In the genomic region with DNA sequence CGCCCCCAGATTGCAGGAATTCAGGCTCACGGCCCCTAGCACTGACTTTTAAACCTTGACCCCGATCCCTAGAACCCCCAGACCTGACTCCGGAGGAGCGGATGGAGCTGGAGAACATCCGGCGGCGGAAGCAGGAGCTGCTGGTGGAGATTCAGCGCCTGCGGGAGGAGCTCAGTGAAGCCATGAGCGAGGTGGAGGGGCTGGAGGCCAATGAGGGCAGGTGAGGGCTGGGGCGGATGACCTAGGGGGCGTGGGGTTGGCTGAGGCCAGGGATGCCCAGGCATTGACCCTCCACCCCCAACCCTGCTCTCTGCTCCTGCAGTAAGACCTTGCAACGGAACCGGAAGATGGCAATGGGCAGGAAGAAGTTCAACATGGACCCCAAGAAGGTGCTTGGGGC, we compare ENCODE assay signal across 9 cellular contexts. TPM values are rescaled to one million over a fixed set of nuclear protein-coding genes. Genes with fewer than 3 reads are reported as not detected.
DNase-seq lines count a peak whose midpoint lies in the region; ATAC-seq and TF ChIP-seq lines count a peak whose summit lies in the region.
"Had no signal": no experiment of that assay in that cellular context is flagged by ENCODE, and none has a peak within 500 bp of the region (broad histone marks: within the 10 kb centered on the region; RNA-seq: fewer than 3 reads in every experiment).

No MANE protein-coding gene starts in this region.

- H2AFZ ChIP-seq in OCI-LY3 (ENCODE audit: low read depth, low read length) = no peak overlapping the region

- peaks cover 9% of the 10 kb centered on the region for H3K79me2 ChIP-seq in OCI-LY3 (ENCODE audit: low read length)

- peak overlapping the region; percentile 92 for H3K4me2 ChIP-seq in OCI-LY3 (ENCODE audit: low read length)

- H4K20me1 ChIP-seq in OCI-LY3 (ENCODE audit: insufficient read depth, low read length) = peaks cover 6% of the 10 kb centered on the region; the same call in 1 of the 2 replicates

- peaks cover 14% of the 10 kb centered on the region for H3K36me3 Mint-ChIP-seq in CD4-positive, CD25-positive, alpha-beta regulatory T cell
- peaks cover 44% of the 10 kb centered on the region for H3K36me3 Mint-ChIP-seq in endodermal cell (ENCODE audit: low read depth)

- TF ChIP-seq CTCF in OCI-LY3 (IDR thresholded peaks at IDR 0.05; ENCODE audit: low read depth, low read length) (no peak), endodermal cell (conservative IDR thresholded peaks at IDR 0.05) (no peak), neutrophil (IDR thresholded peaks at IDR 0.05) (no peak)

- H3K4me1 ChIP-seq in CD4-positive, CD25-positive, alpha-beta regulatory T cell (ENCODE audit: control insufficient read depth, insufficient read depth, low read length, poor library complexity, severe bottlenecking) = peaks cover 19% of the 10 kb centered on the region
- H3K4me1 ChIP-seq in OCI-LY3 (ENCODE audit: low read length) = peaks cover 32% of the 10 kb centered on the region
- peaks cover 4% of the 10 kb centered on the region for H3K4me1 ChIP-seq in endodermal cell (ENCODE audit: control insufficient read depth, insufficient read depth, low read length)
- peaks cover 19 to 20% of the 10 kb centered on the region in 2 experiments for H3K4me1 ChIP-seq in neutrophil (ENCODE audit: control insufficient read depth in 1 of 2, insufficient read depth in 1 of 2, low read depth in 1 of 2, low read length in 1 of 2)

- peak overlapping the region; percentile 41 for H3K4me3 ChIP-seq in CD4-positive, CD25-positive, alpha-beta regulatory T cell (ENCODE audit: low read depth, low read length)
- peak overlapping the region; percentile 81 for H3K4me3 ChIP-seq in OCI-LY3 (ENCODE audit: low read length)
- peak overlapping the region; percentile 94 for H3K4me3 ChIP-seq in endodermal cell (ENCODE audit: low read length)
- H3K4me3 ChIP-seq in neutrophil (ENCODE audit: low read depth in 1 of 2, low read length in 1 of 2) = peak overlapping the region; percentile 77 to 98

- H3K4me1 Mint-ChIP-seq in CD4-positive, CD25-positive, alpha-beta regulatory T cell = peaks cover 0 to 40% (median 11%) of the 10 kb centered on the region in 4 donors
- H3K4me1 Mint-ChIP-seq in endodermal cell = no peaks in the 10 kb centered on the region

- no peak for ATAC-seq in CD4-positive, CD25-positive, alpha-beta regulatory T cell (ENCODE audit: low read depth in 2 of 2)

- H3K27me3 Mint-ChIP-seq in CD4-positive, CD25-positive, alpha-beta regulatory T cell = peaks cover 5% of the 10 kb centered on the region
- H3K27me3 Mint-ChIP-seq in endodermal cell (ENCODE audit: insufficient read depth) = peaks cover 6% of the 10 kb centered on the region

- H3K4me3 Mint-ChIP-seq in CD4-positive, CD25-positive, alpha-beta regulatory T cell = peak overlapping the region; percentile 88 to 94 (median 92)
- peak overlapping the region; percentile 74 for H3K4me3 Mint-ChIP-seq in endodermal cell

- H3K9me3 Mint-ChIP-seq in CD4-positive, CD25-positive, alpha-beta regulatory T cell = no peaks in the 10 kb centered on the region
- H3K9me3 Mint-ChIP-seq in endodermal cell = no peaks in the 10 kb centered on the region

- 87 to 93% methylated on average over 10 to 14 of the region's 15 CpGs for WGBS in endodermal cell (ENCODE audit: insufficient coverage in 1 of 2, insufficient read length in 1 of 2), 2 experiments

- peak overlapping the region; percentile 82 for H3K27ac ChIP-seq in CD4-positive, CD25-positive, alpha-beta regulatory T cell (ENCODE audit: insufficient read depth, low read length, poor library complexity, severe bottlenecking)
- no peak overlapping the region; the same call in 1 of the 2 replicates for H3K27ac ChIP-seq in OCI-LY3 (ENCODE audit: low read length)
- no peak overlapping the region for H3K27ac ChIP-seq in endodermal cell (ENCODE audit: low read depth, low read length)
- peak overlapping the region; percentile 94 for H3K27ac ChIP-seq in neutrophil

- peaks cover 47% of the 10 kb centered on the region for H3K36me3 ChIP-seq in CD4-positive, CD25-positive, alpha-beta regulatory T cell (ENCODE audit: control insufficient read depth, insufficient read depth, low read length)
- H3K36me3 ChIP-seq in OCI-LY3 (replicated peaks; ENCODE audit: low read depth, low read length) (peaks cover 37% of the 10 kb centered on the region), endodermal cell (ENCODE audit: control insufficient read depth, insufficient read depth, low read length) (peaks cover 53% of the 10 kb centered on the region), neutrophil (peaks cover 51% of the 10 kb centered on the region)

- peak overlapping the region in 1 of 3 donors; percentile 37 for H3K27ac Mint-ChIP-seq in CD4-positive, CD25-positive, alpha-beta regulatory T cell
- H3K27ac Mint-ChIP-seq in endodermal cell = peak overlapping the region; percentile 68

- H3K9me3 ChIP-seq in CD4-positive, CD25-positive, alpha-beta regulatory T cell (ENCODE audit: control insufficient read depth in 2 of 2, low read length in 2 of 2) = no peaks in the 10 kb centered on the region
- H3K9me3 ChIP-seq in OCI-LY3 (ENCODE audit: insufficient read depth, low read length) (no peaks in the 10 kb centered on the region), endodermal cell (ENCODE audit: control insufficient read depth, low read length) (no peaks in the 10 kb centered on the region), neutrophil (no peaks in the 10 kb centered on the region)

- no peaks in the 10 kb centered on the region for H3K27me3 ChIP-seq in CD4-positive, CD25-positive, alpha-beta regulatory T cell (ENCODE audit: control insufficient read depth, insufficient read depth, low read length)
- no peaks in the 10 kb centered on the region for H3K27me3 ChIP-seq in OCI-LY3 (ENCODE audit: low read depth, low read length)
- no peaks in the 10 kb centered on the region for H3K27me3 ChIP-seq in endodermal cell (ENCODE audit: control insufficient read depth, insufficient read depth, low read length, poor library complexity, severe bottlenecking)
- H3K27me3 ChIP-seq in neutrophil = no peaks in the 10 kb centered on the region

- no peak for DNase-seq in CD4-positive, CD25-positive, alpha-beta regulatory T cell
- no peak for DNase-seq in endodermal cell
- DNase-seq in DMS53 (lab: John Stamatoyannopoulos, UW) = no peak
- no peak for DNase-seq in NCI-H748 (lab: John Stamatoyannopoulos, UW; ENCODE audit: unreplicated experiment)
- DNase-seq in NCI-H524 treated with DMSO at 0.1 percent for 48 hours (lab: John Stamatoyannopoulos, UW) = no peak
- DNase-seq in AML-193 (lab: John Stamatoyannopoulos, UW) = no peak
- DNase-seq: NCI-H1436 treated with DMSO at 0.1 percent for 48 hours had no signal

- peak overlapping the region; percentile 78 for H3K9ac ChIP-seq in OCI-LY3 (ENCODE audit: low read length)
- H3K9ac ChIP-seq in endodermal cell (ENCODE audit: extremely low read depth, low read length, poor library complexity, severe bottlenecking) = peak overlapping the region; percentile 99

RNA-seq across cellular contexts. Expression of a gene that starts 1.1 kb away (rescaled TPM):
- total RNA-seq in CD4-positive, CD25-positive, alpha-beta regulatory T cell = 46.7 TPM
- polyA plus RNA-seq in CD4-positive, CD25-positive, alpha-beta regulatory T cell = 10 to 100 TPM; 24.2 to 35.0 (median 30.2) TPM
- 100 to 1,000 TPM; 106 to 133 TPM for total RNA-seq in endodermal cell
- polyA plus RNA-seq in endodermal cell (2013, experiment 1 of 2) = 133 TPM
- 112 TPM for polyA plus RNA-seq in endodermal cell (2013, experiment 2 of 2)

RNA-seq across cellular contexts. Expression of a gene that starts 14.9 kb away (rescaled TPM):
- total RNA-seq in CD4-positive, CD25-positive, alpha-beta regulatory T cell = 2.2 TPM
- polyA plus RNA-seq in CD4-positive, CD25-positive, alpha-beta regulatory T cell = under 1 TPM in 3 of 4 donors, not detected in 1; 0.03 to 0.28 (median 0.18) TPM
- total RNA-seq in endodermal cell = 1 to 10 TPM in 1 of 2 donors, under 1 TPM in 1; 0.73 to 1.1 TPM
- 0.43 TPM for polyA plus RNA-seq in endodermal cell (2013, experiment 1 of 2)
- 0.62 TPM for polyA plus RNA-seq in endodermal cell (2013, experiment 2 of 2)

RNA-seq across cellular contexts. Expression of a gene that starts 24.5 kb away (rescaled TPM):
- 29.0 TPM for total RNA-seq in CD4-positive, CD25-positive, alpha-beta regulatory T cell
- 10 to 100 TPM; 33.9 to 52.9 (median 43.1) TPM for polyA plus RNA-seq in CD4-positive, CD25-positive, alpha-beta regulatory T cell
- total RNA-seq in endodermal cell = 10 to 100 TPM; 36.6 to 39.2 TPM
- polyA plus RNA-seq in endodermal cell (2013, experiment 1 of 2) = 15.0 TPM
- 15.6 TPM for polyA plus RNA-seq in endodermal cell (2013, experiment 2 of 2)

RNA-seq across cellular contexts. Expression of a gene that starts 41.4 kb away (rescaled TPM):
- total RNA-seq in CD4-positive, CD25-positive, alpha-beta regulatory T cell = 6.3 TPM
- not detected for polyA plus RNA-seq in CD4-positive, CD25-positive, alpha-beta regulatory T cell
- total RNA-seq in endodermal cell = 10 to 100 TPM; 11.1 to 14.5 TPM
- polyA plus RNA-seq in endodermal cell (2013, experiment 1 of 2) = 9.3 TPM
- polyA plus RNA-seq in endodermal cell (2013, experiment 2 of 2) = 7.6 TPM

Comparison
In these comparisons a context has a peak if more than half of its experiments do, and no peak if none do; other contexts are left out.
1. H3K27ac ChIP-seq: peak in CD4-positive, CD25-positive, alpha-beta regulatory T cell (single experiment) and neutrophil (single experiment); none in OCI-LY3 (single experiment) and endodermal cell (single experiment).
2. H3K4me3 ChIP-seq: peak in every context shown above with its lines; median percentile 94 in endodermal cell; 88 in neutrophil; 81 in OCI-LY3; 41 in CD4-positive, CD25-positive, alpha-beta regulatory T cell.